In genomic region chr3:46858456-46858855, GRCh38 we compare ENCODE assay signal across 16 cellular contexts. TPM values are rescaled to one million over a fixed set of nuclear protein-coding genes. Genes with fewer than 3 reads are reported as not detected.
A peak's percentile ranks its signal among the peaks of the same experiment; 100 is the strongest.
DNase-seq lines count a peak whose midpoint lies in the region; ATAC-seq and TF ChIP-seq lines count a peak whose summit lies in the region.
"Had no signal": no experiment of that assay in that cellular context is flagged by ENCODE, and none has a peak within 500 bp of the region (broad histone marks: within the 10 kb centered on the region; RNA-seq: fewer than 3 reads in every experiment).

No MANE protein-coding gene starts in this region.

- H3K36me3 Mint-ChIP-seq in activated CD8-positive, alpha-beta T cell treated with anti-CD3 and anti-CD28 coated beads for 36 hours (ENCODE audit: low read depth): no peaks in the 10 kb centered on the region
- H3K36me3 Mint-ChIP-seq in activated CD8-positive, alpha-beta T cell treated with anti-CD3 and anti-CD28 coated beads, Interleukin-2, amount 10 ng/mL, durations not matched to agents 7 days and 5 days (ENCODE audit: low read depth): no peaks in the 10 kb centered on the region
- H3K36me3 Mint-ChIP-seq in activated T-cell treated with anti-CD3 and anti-CD28 coated beads, Interleukin-2, amount 50 U/mL, for 24 hours (ENCODE audit: low read depth): no peaks in the 10 kb centered on the region
- H3K36me3 Mint-ChIP-seq: CD8-positive, alpha-beta memory T cell; IgD-negative memory B cell had no signal

- H3K4me3 Mint-ChIP-seq in activated CD8-positive, alpha-beta T cell treated with anti-CD3 and anti-CD28 coated beads for 36 hours: no peak overlapping the region
- H3K4me3 Mint-ChIP-seq in activated CD8-positive, alpha-beta T cell treated with anti-CD3 and anti-CD28 coated beads, Interleukin-2, amount 10 ng/mL, durations not matched to agents 7 days and 5 days: no peak overlapping the region
- H3K4me3 Mint-ChIP-seq in activated T-cell treated with anti-CD3 and anti-CD28 coated beads, Interleukin-2, amount 50 U/mL, for 24 hours: no peak overlapping the region
- H3K4me3 Mint-ChIP-seq: IgD-negative memory B cell had no signal

- no peak overlapping the region for H2BK15ac ChIP-seq in IMR-90 (ENCODE audit: low read depth, low read length)

- no peaks in the 10 kb centered on the region for H3K9me3 Mint-ChIP-seq in activated CD8-positive, alpha-beta T cell treated with anti-CD3 and anti-CD28 coated beads for 36 hours
- H3K9me3 Mint-ChIP-seq in activated CD8-positive, alpha-beta T cell treated with anti-CD3 and anti-CD28 coated beads, Interleukin-2, amount 10 ng/mL, durations not matched to agents 7 days and 5 days (ENCODE audit: insufficient read depth): no peaks in the 10 kb centered on the region
- no peaks in the 10 kb centered on the region for H3K9me3 Mint-ChIP-seq in activated T-cell treated with anti-CD3 and anti-CD28 coated beads, Interleukin-2, amount 50 U/mL, for 24 hours
- H3K9me3 Mint-ChIP-seq: CD8-positive, alpha-beta memory T cell; IgD-negative memory B cell had no signal

- H3K4me2 ChIP-seq in IMR-90 (ENCODE audit: low read depth, low read length): no peak overlapping the region
- H3K4me2 ChIP-seq in GM23248 (ENCODE audit: unreplicated experiment): no peak overlapping the region
- H3K4me2 ChIP-seq: BLaER1 had no signal

- H3F3A ChIP-seq in GM23248 (ENCODE audit: insufficient read depth): no peaks in the 10 kb centered on the region

- H3K27ac ChIP-seq in IMR-90 (ENCODE audit: insufficient read depth, low read length): no peak overlapping the region
- peak overlapping the region; percentile 81 for H3K27ac ChIP-seq in psoas muscle
- H3K27ac ChIP-seq in GM23248: no peak overlapping the region
- H3K27ac ChIP-seq: BLaER1 had no signal

- intact Hi-C loops in activated CD8-positive, alpha-beta T cell treated with anti-CD3 and anti-CD28 coated beads for 36 hours (cut with micrococcal nuclease): no loop called here
- intact Hi-C loops in IMR-90 (cut with micrococcal nuclease): no loop called here
- intact Hi-C loops in left ventricle myocardium superior (cut with micrococcal nuclease): no loop called here
- intact Hi-C loops in psoas muscle (cut with DNase I): no loop called here

- no peak overlapping the region for H4K5ac ChIP-seq in IMR-90 (ENCODE audit: low read depth, low read length)

- no peaks in the 10 kb centered on the region for H3K79me1 ChIP-seq in IMR-90 (ENCODE audit: low read depth in 1 of 2, low read length in 2 of 2)

- no peak for ATAC-seq in activated CD8-positive, alpha-beta T cell treated with anti-CD3 and anti-CD28 coated beads for 36 hours
- no peak for ATAC-seq in activated CD8-positive, alpha-beta T cell treated with anti-CD3 and anti-CD28 coated beads, Interleukin-2, amount 10 ng/mL, durations not matched to agents 7 days and 5 days
- ATAC-seq in IMR-90 (ENCODE audit: low read depth) (no peak), left ventricle myocardium superior (no peak), psoas muscle (no peak), HG03571 (IDR thresholded peaks at IDR 0.05; ENCODE audit: unreplicated experiment) (no peak)

- H3K56ac ChIP-seq in IMR-90 (ENCODE audit: extremely low read depth, insufficient read depth, low read length): no peak overlapping the region

- H2BK5ac ChIP-seq in IMR-90 (ENCODE audit: low read depth, low read length, poor library complexity, severe bottlenecking): no peak overlapping the region

- DNase-seq in activated CD8-positive, alpha-beta T cell treated with anti-CD3 and anti-CD28 coated beads for 36 hours: peak; percentile 0
- DNase-seq in activated CD8-positive, alpha-beta T cell treated with anti-CD3 and anti-CD28 coated beads, Interleukin-2, amount 10 ng/mL, durations not matched to agents 7 days and 5 days: no peak
- DNase-seq in IMR-90: no peak
- peak; percentile 23 for DNase-seq in left ventricle myocardium superior
- peak in 1 of 2 donors; percentile 41 for DNase-seq in psoas muscle
- DNase-seq in GM23248: no peak
- DNase-seq in activated T-cell treated with anti-CD3 and anti-CD28 coated beads, Interleukin-2, amount 50 U/mL, for 24 hours: no peak
- DNase-seq: 8988T, DMS 273 treated with DMSO at 0.1 percent for 48 hours, NCI-H2029 had no signal

- WGBS in IMR-90 (ENCODE audit: extremely low coverage in 2 of 2, insufficient read length in 1 of 2), 2 experiments: no CpG with 5 or more reads among the region's 6 CpGs
- WGBS in psoas muscle, 3 donors: 66 to 81% (median 71%) methylated on average over 6 of the region's 6 CpGs
- WGBS in GM23248 (ENCODE audit: low coverage in 1 of 2, low lambda C conversion rate in 2 of 2, missing lambda C conversion rate in 2 of 2), 2 experiments: 79 to 81% methylated on average over 6 of the region's 6 CpGs

- no peaks in the 10 kb centered on the region for H3K79me2 ChIP-seq in GM23248 (ENCODE audit: insufficient read depth)

- H3K9ac ChIP-seq in IMR-90 (ENCODE audit: low read depth, low read length): no peak overlapping the region
- H3K9ac ChIP-seq in GM23248: no peak overlapping the region
- H3K9ac ChIP-seq: BLaER1 had no signal

- no peaks in the 10 kb centered on the region for H3K36me3 ChIP-seq in IMR-90 (ENCODE audit: control insufficient read depth, insufficient read depth, low read length)
- H3K36me3 ChIP-seq in psoas muscle (ENCODE audit: insufficient read depth in 1 of 2, low read depth in 1 of 2): peaks cover 0 to 6% of the 10 kb centered on the region in 2 donors
- no peaks in the 10 kb centered on the region for H3K36me3 ChIP-seq in GM23248 (ENCODE audit: low read depth)
- H3K36me3 ChIP-seq: BLaER1 had no signal

- H4K20me1 ChIP-seq in IMR-90 (ENCODE audit: insufficient read depth, low read length) (no peaks in the 10 kb centered on the region), GM23248 (ENCODE audit: insufficient read depth) (no peaks in the 10 kb centered on the region)
- H4K20me1 ChIP-seq: BLaER1 had no signal

- H3K14ac ChIP-seq in IMR-90 (replicated peaks; ENCODE audit: low read depth, low read length): no peak overlapping the region

- H2AK9ac ChIP-seq in IMR-90 (replicated peaks; ENCODE audit: low read depth, low read length, poor library complexity): peak overlapping the region; percentile 28

- H3K18ac ChIP-seq in IMR-90 (ENCODE audit: low read depth, low read length): no peak overlapping the region

- no peaks in the 10 kb centered on the region for H3K9me2 ChIP-seq in GM23248 (ENCODE audit: insufficient read depth)

- no peak overlapping the region for H2BK20ac ChIP-seq in IMR-90 (ENCODE audit: low read depth, low read length)

- H3K4me3 ChIP-seq in IMR-90 (ENCODE audit: insufficient read depth, low read depth, low read length) (no peak overlapping the region), psoas muscle (no peak overlapping the region), GM23248 (no peak overlapping the region)
- H3K4me3 ChIP-seq: BLaER1 had no signal

- POLR2A ChIA-PET in activated CD8-positive, alpha-beta T cell treated with anti-CD3 and anti-CD28 coated beads for 36 hours (lab: Charles Lee): no interaction called here
- POLR2A ChIA-PET in activated CD8-positive, alpha-beta T cell treated with anti-CD3 and anti-CD28 coated beads, Interleukin-2, amount 10 ng/mL, durations not matched to agents 7 days and 5 days (lab: Charles Lee): no interaction called here
- POLR2A ChIA-PET in IMR-90 (lab: Charles Lee; ENCODE audit: unreplicated experiment): no interaction called here

- no peak overlapping the region for H2AFZ ChIP-seq in IMR-90 (replicated peaks; ENCODE audit: low read length, poor library complexity)
- H2AFZ ChIP-seq in GM23248: no peak overlapping the region

- no peak overlapping the region for H3K27ac Mint-ChIP-seq in activated CD8-positive, alpha-beta T cell treated with anti-CD3 and anti-CD28 coated beads for 36 hours
- no peak overlapping the region for H3K27ac Mint-ChIP-seq in activated CD8-positive, alpha-beta T cell treated with anti-CD3 and anti-CD28 coated beads, Interleukin-2, amount 10 ng/mL, durations not matched to agents 7 days and 5 days
- H3K27ac Mint-ChIP-seq in activated T-cell treated with anti-CD3 and anti-CD28 coated beads, Interleukin-2, amount 50 U/mL, for 24 hours: no peak overlapping the region
- H3K27ac Mint-ChIP-seq: CD8-positive, alpha-beta memory T cell had no signal

- CTCF ChIA-PET in activated CD8-positive, alpha-beta T cell treated with anti-CD3 and anti-CD28 coated beads for 36 hours (lab: Charles Lee): interaction anchor here (2.0 kb wide), 1 partner anchor 10 kb away, joined by 13 read pairs; no protein-coding TSS in a partner anchor
- CTCF ChIA-PET in activated CD8-positive, alpha-beta T cell treated with anti-CD3 and anti-CD28 coated beads, Interleukin-2, amount 10 ng/mL, durations not matched to agents 7 days and 5 days (lab: Charles Lee): interaction anchor here (1.6 kb wide), 1 partner anchor 156 kb away, joined by 3 read pairs; no protein-coding TSS in a partner anchor
- CTCF ChIA-PET in IMR-90 (lab: Yijun Ruan, JAX): no interaction called here

- no peak for TF ChIP-seq RAD21 in IMR-90 (IDR thresholded peaks at IDR 0.05; ENCODE audit: low read length)

- in situ Hi-C loops in IMR-90 (cut with MboI; ENCODE audit: low sequenced_read_pairs): no loop called here
- in situ Hi-C loops in GM23248 (cut with MboI): no loop called here

- H2BK120ac ChIP-seq in IMR-90 (ENCODE audit: low read depth, low read length): no peak overlapping the region

- no peak for TF ChIP-seq POLR2A in IMR-90 (IDR thresholded peaks at IDR 0.05; ENCODE audit: low read depth, low read length)

- no peaks in the 10 kb centered on the region for H3K4me1 Mint-ChIP-seq in activated CD8-positive, alpha-beta T cell treated with anti-CD3 and anti-CD28 coated beads for 36 hours (ENCODE audit: low read depth)
- H3K4me1 Mint-ChIP-seq in activated CD8-positive, alpha-beta T cell treated with anti-CD3 and anti-CD28 coated beads, Interleukin-2, amount 10 ng/mL, durations not matched to agents 7 days and 5 days (ENCODE audit: low read depth): no peaks in the 10 kb centered on the region
- no peaks in the 10 kb centered on the region for H3K4me1 Mint-ChIP-seq in activated T-cell treated with anti-CD3 and anti-CD28 coated beads, Interleukin-2, amount 50 U/mL, for 24 hours (ENCODE audit: low read depth)
- H3K4me1 Mint-ChIP-seq: CD8-positive, alpha-beta memory T cell; IgD-negative memory B cell had no signal

- no peaks in the 10 kb centered on the region for H3K27me3 Mint-ChIP-seq in activated CD8-positive, alpha-beta T cell treated with anti-CD3 and anti-CD28 coated beads for 36 hours
- H3K27me3 Mint-ChIP-seq in activated CD8-positive, alpha-beta T cell treated with anti-CD3 and anti-CD28 coated beads, Interleukin-2, amount 10 ng/mL, durations not matched to agents 7 days and 5 days (ENCODE audit: low read depth): no peaks in the 10 kb centered on the region
- H3K27me3 Mint-ChIP-seq in activated T-cell treated with anti-CD3 and anti-CD28 coated beads, Interleukin-2, amount 50 U/mL, for 24 hours: peaks cover 7% of the 10 kb centered on the region

- no peak overlapping the region for H4K91ac ChIP-seq in IMR-90 (ENCODE audit: insufficient read depth, low read depth, low read length)

- H3K4me1 ChIP-seq in IMR-90 (ENCODE audit: control insufficient read depth, insufficient read depth, low read length): no peaks in the 10 kb centered on the region
- peaks cover 9% of the 10 kb centered on the region for H3K4me1 ChIP-seq in psoas muscle
- no peaks in the 10 kb centered on the region for H3K4me1 ChIP-seq in GM23248 (ENCODE audit: insufficient read depth)

- H2AK5ac ChIP-seq in IMR-90 (ENCODE audit: low read depth, low read length): no peak overlapping the region

- dilution Hi-C loops in IMR-90 (cut with HindIII; ENCODE audit: low sequenced_read_pairs, unreplicated experiment): no loop called here

- peaks cover 51% of the 10 kb centered on the region for H3K27me3 ChIP-seq in IMR-90 (ENCODE audit: control insufficient read depth, insufficient read depth, low read length)
- H3K27me3 ChIP-seq in psoas muscle (ENCODE audit: insufficient read depth in 3 of 3, low read length in 2 of 3): no peaks in the 10 kb centered on the region
- H3K27me3 ChIP-seq in GM23248 (replicated peaks; ENCODE audit: insufficient read depth): 0 out of 2 replicates have a peak, but pooled peaks cover 5% of the 10 kb centered on the region
- H3K27me3 ChIP-seq: BLaER1 had no signal

- no peak overlapping the region for H3K23ac ChIP-seq in IMR-90 (ENCODE audit: low read depth, low read length)

- no peaks in the 10 kb centered on the region for H3K9me3 ChIP-seq in IMR-90 (ENCODE audit: control insufficient read depth, insufficient read depth, low read length)
- H3K9me3 ChIP-seq in psoas muscle: no peaks in the 10 kb centered on the region
- no peaks in the 10 kb centered on the region for H3K9me3 ChIP-seq in GM23248 (ENCODE audit: low read depth)
- H3K9me3 ChIP-seq: BLaER1 had no signal

- H4K8ac ChIP-seq in IMR-90 (ENCODE audit: low read depth in 2 of 2, low read length in 2 of 2): no peak overlapping the region

- no TSS peak for BruUV-seq in IMR-90 (replicated peaks; lab: Mats Ljungman, UMichigan)

- no peaks in the 10 kb centered on the region; the same call in 1 of the 2 replicates for H3K9me1 ChIP-seq in IMR-90 (ENCODE audit: insufficient read depth, low read length)

- TF ChIP-seq CTCF in activated CD8-positive, alpha-beta T cell treated with anti-CD3 and anti-CD28 coated beads for 36 hours (IDR thresholded peaks at IDR 0.05): no peak
- TF ChIP-seq CTCF in IMR-90 (conservative IDR thresholded peaks at IDR 0.05; ENCODE audit: low read depth, low read length): no peak
- no peak for TF ChIP-seq CTCF in psoas muscle (IDR thresholded peaks at IDR 0.05)

- H3K4ac ChIP-seq in IMR-90 (ENCODE audit: low read depth, low read length): no peak overlapping the region

RNA-seq across cellular contexts. Expression of gene MYL3, which starts 4.8 kb away (rescaled TPM):
- not detected for total RNA-seq in activated CD8-positive, alpha-beta T cell treated with anti-CD3 and anti-CD28 coated beads for 36 hours
- not detected for total RNA-seq in activated CD8-positive, alpha-beta T cell treated with anti-CD3 and anti-CD28 coated beads, Interleukin-2, amount 10 ng/mL, durations not matched to agents 7 days and 5 days
- not detected in 2 replicates for total RNA-seq in IMR-90 (2012; rRNA removed)
- polyA plus RNA-seq in IMR-90 (2012; rRNA removed): 0.09 TPM in 1 of 2 replicates, not detected in the other
- polyA plus RNA-seq in IMR-90 (2012; cell fraction: cytosol; rRNA removed): not detected in 2 replicates
- not detected in 2 replicates for polyA plus RNA-seq in IMR-90 (2012; cell fraction: nucleus; rRNA removed; ENCODE audit: low replicate concordance)
- 9,164 TPM for total RNA-seq in left ventricle myocardium superior
- 1,000 to 10,000 TPM in 2 of 4 donors, 100 to 1,000 TPM in 2; 395 to 2,071 (median 1,091) TPM for total RNA-seq in psoas muscle
- polyA plus RNA-seq in psoas muscle: 1,000 to 10,000 TPM in 2 of 3 donors, 100 to 1,000 TPM in 1; 555 to 3,091 (median 2,834) TPM
- total RNA-seq in GM23248 (2014; rRNA removed; shearing (Covaris generic)): not detected in 2 replicates
- polyA plus RNA-seq in GM23248 (2016; fragmentation: Nextera tagmentation; extraction: Ambion mirVana): 0.68 TPM in 1 of 2 replicates, not detected in the other
- total RNA-seq: CD8-positive, alpha-beta memory T cell; Daoy; LHCN-M2 had no signal
- polyA plus RNA-seq: CD8-positive, alpha-beta memory T cell; IgD-negative memory B cell had no signal

RNA-seq across cellular contexts. Expression of gene PTH1R, which starts 19.1 kb away (rescaled TPM):
- not detected for total RNA-seq in activated CD8-positive, alpha-beta T cell treated with anti-CD3 and anti-CD28 coated beads for 36 hours
- total RNA-seq in activated CD8-positive, alpha-beta T cell treated with anti-CD3 and anti-CD28 coated beads, Interleukin-2, amount 10 ng/mL, durations not matched to agents 7 days and 5 days: not detected
- under 0.01 and 0.18 TPM in 2 replicates for total RNA-seq in IMR-90 (2012; rRNA removed)
- polyA plus RNA-seq in IMR-90 (2012; rRNA removed): 0.15 and 0.56 TPM in 2 replicates
- polyA plus RNA-seq in IMR-90 (2012; cell fraction: cytosol; rRNA removed): 0.24 and 0.28 TPM in 2 replicates
- 0.23 and 0.77 TPM in 2 replicates for polyA plus RNA-seq in IMR-90 (2012; cell fraction: nucleus; rRNA removed; ENCODE audit: low replicate concordance)
- total RNA-seq in left ventricle myocardium superior: 13.0 TPM
- total RNA-seq in psoas muscle: 1 to 10 TPM; 1.1 to 5.9 (median 4.1) TPM
- 1 to 10 TPM; 4.0 to 5.2 (median 4.2) TPM for polyA plus RNA-seq in psoas muscle
- total RNA-seq in GM23248 (2014; rRNA removed; shearing (Covaris generic)): 1.3 TPM in 1 of 2 replicates, not detected in the other
- 0.37 and 0.60 TPM in 2 replicates for polyA plus RNA-seq in GM23248 (2016; fragmentation: Nextera tagmentation; extraction: Ambion mirVana)
- total RNA-seq: CD8-positive, alpha-beta memory T cell; Daoy had no signal
- polyA plus RNA-seq: CD8-positive, alpha-beta memory T cell; IgD-negative memory B cell had no signal

Comparison
In these comparisons a context has a peak if more than half of its experiments do, and no peak if none do; other contexts are left out.
1. DNase-seq: peak in activated CD8-positive, alpha-beta T cell treated with anti-CD3 and anti-CD28 coated beads for 36 hours (single experiment) and left ventricle myocardium superior (single experiment); none in activated CD8-positive, alpha-beta T cell treated with anti-CD3 and anti-CD28 coated beads, Interleukin-2, amount 10 ng/mL, durations not matched to agents 7 days and 5 days (single experiment), IMR-90 (single experiment), GM23248 (single experiment) and activated T-cell treated with anti-CD3 and anti-CD28 coated beads, Interleukin-2, amount 50 U/mL, for 24 hours (single experiment).
2. RNA of gene MYL3, which starts 4.8 kb away (total RNA-seq): 9,164 TPM in left ventricle myocardium superior (single experiment) and 395 to 2,071 TPM in psoas muscle; not detected in GM23248, not detected in activated CD8-positive, alpha-beta T cell treated with anti-CD3 and anti-CD28 coated beads for 36 hours, not detected in activated CD8-positive, alpha-beta T cell treated with anti-CD3 and anti-CD28 coated beads, Interleukin-2, amount 10 ng/mL, durations not matched to agents 7 days and 5 days and not detected in IMR-90; every median in the first group is over 100 times any median in the second.